In genomic region chr10:69328346-69328687, GRCh38 we compare ENCODE assay signal across 8 cellular contexts. TPM values are rescaled to one million over a fixed set of nuclear protein-coding genes. Genes with fewer than 3 reads are reported as not detected.
DNase-seq lines count a peak whose midpoint lies in the region; TF ChIP-seq lines count a peak whose summit lies in the region.

No MANE protein-coding gene starts in this region.

- DNase-seq in activated CD4-positive, alpha-beta T cell treated with anti-CD3 and anti-CD28 coated beads, Interleukin-2, amount 10 ng/mL, durations not matched to agents 7 days and 5 days = no peak
- no peak for DNase-seq in activated CD4-positive, alpha-beta T cell treated with anti-CD3 and anti-CD28 coated beads for 4 hours
- DNase-seq in left ventricle myocardium inferior = no peak
- DNase-seq in NK-92 (lab: John Stamatoyannopoulos, UW; ENCODE audit: unreplicated experiment) = no peak
- DNase-seq in HPDE6-E6E7 (ENCODE audit: extremely low spot score) = no peak
- DNase-seq in dermis blood vessel endothelial cell = no peak

- H3K27me3 Mint-ChIP-seq in activated CD4-positive, alpha-beta T cell treated with anti-CD3 and anti-CD28 coated beads, Interleukin-2, amount 10 ng/mL, durations not matched to agents 7 days and 5 days = no peaks in the 10 kb centered on the region

- H3K4me3 ChIP-seq in left ventricle myocardium inferior (peak overlapping the region; percentile 56), thymus (ENCODE audit: low read length) (no peak overlapping the region)

- peak overlapping the region; percentile 65 for H3K4me3 Mint-ChIP-seq in activated CD4-positive, alpha-beta T cell treated with anti-CD3 and anti-CD28 coated beads, Interleukin-2, amount 10 ng/mL, durations not matched to agents 7 days and 5 days

- H3K9me3 Mint-ChIP-seq in activated CD4-positive, alpha-beta T cell treated with anti-CD3 and anti-CD28 coated beads, Interleukin-2, amount 10 ng/mL, durations not matched to agents 7 days and 5 days = no peaks in the 10 kb centered on the region

- H3K27ac ChIP-seq in VCaP (peak overlapping the region; percentile 38), left ventricle myocardium inferior (replicated peaks) (peak overlapping the region; percentile 93), thymus (ENCODE audit: low read depth) (peak overlapping the region; percentile 70)

- WGBS in thymus = 82% methylated on average over 7 of the region's 7 CpGs

- H3K4me1 ChIP-seq in left ventricle myocardium inferior (peaks cover 100% of the 10 kb centered on the region), thymus (ENCODE audit: control insufficient read depth, insufficient read depth, low read length) (peaks cover 19% of the 10 kb centered on the region)

- H3K4me1 Mint-ChIP-seq in activated CD4-positive, alpha-beta T cell treated with anti-CD3 and anti-CD28 coated beads, Interleukin-2, amount 10 ng/mL, durations not matched to agents 7 days and 5 days = peaks cover 66% of the 10 kb centered on the region

- intact Hi-C loops in left ventricle myocardium inferior (cut with micrococcal nuclease) = loop anchor here (10.0 kb wide), 1 partner anchor 46 kb away; no protein-coding TSS in a partner anchor

- peaks cover 22% of the 10 kb centered on the region for H3K36me3 Mint-ChIP-seq in activated CD4-positive, alpha-beta T cell treated with anti-CD3 and anti-CD28 coated beads, Interleukin-2, amount 10 ng/mL, durations not matched to agents 7 days and 5 days (ENCODE audit: low read depth)

- H3K27me3 ChIP-seq in left ventricle myocardium inferior (ENCODE audit: low read depth) (no peaks in the 10 kb centered on the region), thymus (ENCODE audit: control insufficient read depth, insufficient read depth) (no peaks in the 10 kb centered on the region)

- peak overlapping the region; percentile 85 for H3K27ac Mint-ChIP-seq in activated CD4-positive, alpha-beta T cell treated with anti-CD3 and anti-CD28 coated beads, Interleukin-2, amount 10 ng/mL, durations not matched to agents 7 days and 5 days

- H3K9me3 ChIP-seq in left ventricle myocardium inferior (replicated peaks) (no peaks in the 10 kb centered on the region), thymus (ENCODE audit: control insufficient read depth) (no peaks in the 10 kb centered on the region)

- no peak for TF ChIP-seq CTCF in VCaP (conservative IDR thresholded peaks at IDR 0.05)
- no peak for TF ChIP-seq CTCF in left ventricle myocardium inferior (IDR thresholded peaks at IDR 0.05; ENCODE audit: borderline replicate concordance)

- no peaks in the 10 kb centered on the region for H3K36me3 ChIP-seq in left ventricle myocardium inferior
- peaks cover 11% of the 10 kb centered on the region for H3K36me3 ChIP-seq in thymus (ENCODE audit: control insufficient read depth, insufficient read depth)

- POLR2A ChIA-PET in activated CD4-positive, alpha-beta T cell treated with anti-CD3 and anti-CD28 coated beads, Interleukin-2, amount 10 ng/mL, durations not matched to agents 7 days and 5 days (lab: Charles Lee) = interaction anchor here (1.1 kb wide), 1 partner anchor 9 kb away, joined by 4 read pairs; no protein-coding TSS in a partner anchor

- CTCF ChIA-PET in activated CD4-positive, alpha-beta T cell treated with anti-CD3 and anti-CD28 coated beads, Interleukin-2, amount 10 ng/mL, durations not matched to agents 7 days and 5 days (lab: Charles Lee) = interaction anchor here (0.6 to 2.3 kb wide), 5 partner anchors 8 to 1036 kb away, joined by 4 to 8 read pairs (median 5); no protein-coding TSS in a partner anchor

RNA-seq across cellular contexts. Expression of gene HK1, which starts 50.0 kb away (rescaled TPM):
- total RNA-seq in activated CD4-positive, alpha-beta T cell treated with anti-CD3 and anti-CD28 coated beads, Interleukin-2, amount 10 ng/mL, durations not matched to agents 7 days and 5 days = 100 to 1,000 TPM; 126 to 127 TPM
- total RNA-seq in left ventricle myocardium inferior (219 TPM), dermis blood vessel endothelial cell (110 and 142 TPM in 2 replicates)
- 33.7 TPM for polyA plus RNA-seq in thymus

Comparison
In these comparisons a context has a peak if more than half of its experiments do, and no peak if none do; other contexts are left out.
1. H3K27ac ChIP-seq: peak in every context shown above with its lines; median percentile 93 in left ventricle myocardium inferior; 70 in thymus; 38 in VCaP.